In genomic region chr17:8288336-8289102, GRCh38 we compare ENCODE assay signal across 8 cellular contexts. TPM values are rescaled to one million over a fixed set of nuclear protein-coding genes. Genes with fewer than 3 reads are reported as not detected.
DNase-seq lines count a peak whose midpoint lies in the region; ATAC-seq and TF ChIP-seq lines count a peak whose summit lies in the region.

A gene with protein sequence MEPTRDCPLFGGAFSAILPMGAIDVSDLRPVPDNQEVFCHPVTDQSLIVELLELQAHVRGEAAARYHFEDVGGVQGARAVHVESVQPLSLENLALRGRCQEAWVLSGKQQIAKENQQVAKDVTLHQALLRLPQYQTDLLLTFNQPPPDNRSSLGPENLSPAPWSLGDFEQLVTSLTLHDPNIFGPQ (plus strand): TSS chr17:8288670. CDS start chr17:8288789, 119 bp downstream.

- H3K9me3 Mint-ChIP-seq in activated T-helper 17 cell treated with anti-CD3 and anti-CD28 coated beads, Interleukin-2, amount 50 U/mL, for 72 hours, result no peaks in the 10 kb centered on the region
- H3K9me3 Mint-ChIP-seq in naive thymus-derived CD8-positive, alpha-beta T cell, result no peaks in the 10 kb centered on the region
- no peaks in the 10 kb centered on the region for H3K9me3 Mint-ChIP-seq in stimulated activated naive B cell treated with anti-CD40 and anti-IgM and Interleukin-4, amounts not matched to agents 10 μg/mL and 1 μg/mL and 100 μg/mL, for 72 hours

- no peaks in the 10 kb centered on the region for H3K27me3 ChIP-seq in fibroblast of lung (ENCODE audit: control insufficient read depth, insufficient read depth, low read length)

- POLR2A ChIA-PET in naive thymus-derived CD8-positive, alpha-beta T cell (lab: Charles Lee), result interaction anchor here (0.6 to 1.9 kb wide), 14 partner anchors 40 to 373 kb away, joined by 3 to 36 read pairs (median 4); partner anchors contain the start of genes AURKB, CTC1 and PFAS

- peak within 1 kb of the TSS; percentile 89 for H3K27ac ChIP-seq in fibroblast of lung (ENCODE audit: insufficient read depth, low read length)

- H3K4me3 ChIP-seq in fibroblast of lung (replicated peaks in 1 of 4; ENCODE audit: control extremely low read depth in 1 of 4, insufficient read depth in 1 of 4, low read depth in 3 of 4, low read length in 4 of 4), result peak within 1 kb of the TSS; percentile 71 to 92 (median 79)

- no peaks in the 10 kb centered on the region for H3K9me3 ChIP-seq in fibroblast of lung (ENCODE audit: control insufficient read depth, insufficient read depth, low read depth, low read length)

- peak within 1 kb of the TSS; percentile 97 for H3K4me2 ChIP-seq in fibroblast of lung (ENCODE audit: extremely low read depth, insufficient read depth, low read length)

- H3K9ac ChIP-seq in fibroblast of lung (ENCODE audit: insufficient read depth, low read length), result peak within 1 kb of the TSS; percentile 80

- H3K79me2 ChIP-seq in fibroblast of lung (ENCODE audit: control insufficient read depth, insufficient read depth, low read length), result peaks cover 4% of the 10 kb centered on the region

- peaks cover 5% of the 10 kb centered on the region for H3K36me3 Mint-ChIP-seq in activated T-helper 17 cell treated with anti-CD3 and anti-CD28 coated beads, Interleukin-2, amount 50 U/mL, for 72 hours (ENCODE audit: low read depth)
- peaks cover 0 to 2% (median 0%) of the 10 kb centered on the region in 3 donors for H3K36me3 Mint-ChIP-seq in naive thymus-derived CD8-positive, alpha-beta T cell
- peaks cover 2 to 17% of the 10 kb centered on the region in 2 donors for H3K36me3 Mint-ChIP-seq in stimulated activated naive B cell treated with anti-CD40 and anti-IgM and Interleukin-4, amounts not matched to agents 10 μg/mL and 1 μg/mL and 100 μg/mL, for 72 hours

- peak; percentile 73 for ATAC-seq in GM21528 (IDR thresholded peaks at IDR 0.05; ENCODE audit: low FRiP score, unreplicated experiment)
- peak; percentile 95 for ATAC-seq in activated T-helper 17 cell treated with anti-CD3 and anti-CD28 coated beads, Interleukin-2, amount 50 U/mL, for 72 hours (replicated peaks)
- peak; percentile 94 to 96 for ATAC-seq in naive thymus-derived CD8-positive, alpha-beta T cell
- ATAC-seq in stimulated activated naive B cell treated with anti-CD40 and anti-IgM and Interleukin-4, amounts not matched to agents 10 μg/mL and 1 μg/mL and 100 μg/mL, for 72 hours (replicated peaks), result peak; percentile 89 to 90

- H4K20me1 ChIP-seq in fibroblast of lung (ENCODE audit: control insufficient read depth, extremely low read depth, insufficient read depth, low read length), result no peaks in the 10 kb centered on the region

- peak within 1 kb of the TSS; percentile 96 for H3K27ac Mint-ChIP-seq in activated T-helper 17 cell treated with anti-CD3 and anti-CD28 coated beads, Interleukin-2, amount 50 U/mL, for 72 hours
- H3K27ac Mint-ChIP-seq in naive thymus-derived CD8-positive, alpha-beta T cell, result peak within 1 kb of the TSS; percentile 89 to 99 (median 96)
- peak within 1 kb of the TSS; percentile 99 for H3K27ac Mint-ChIP-seq in stimulated activated naive B cell treated with anti-CD40 and anti-IgM and Interleukin-4, amounts not matched to agents 10 μg/mL and 1 μg/mL and 100 μg/mL, for 72 hours

- TF ChIP-seq CTCF in fibroblast of lung (conservative IDR thresholded peaks at IDR 0.05 in 1 of 2, IDR thresholded peaks at IDR 0.05 in 1 of 2; ENCODE audit: low read depth in 1 of 2, low read length in 2 of 2), result no peak

- H3K4me1 Mint-ChIP-seq in activated T-helper 17 cell treated with anti-CD3 and anti-CD28 coated beads, Interleukin-2, amount 50 U/mL, for 72 hours, result peaks cover 19% of the 10 kb centered on the region
- H3K4me1 Mint-ChIP-seq in naive thymus-derived CD8-positive, alpha-beta T cell, result peaks cover 15 to 58% (median 35%) of the 10 kb centered on the region in 4 donors
- H3K4me1 Mint-ChIP-seq in stimulated activated naive B cell treated with anti-CD40 and anti-IgM and Interleukin-4, amounts not matched to agents 10 μg/mL and 1 μg/mL and 100 μg/mL, for 72 hours, result peaks cover 39 to 60% of the 10 kb centered on the region in 2 donors

- DNase-seq in DMS 273 treated with DMSO at 0.1 percent for 48 hours (lab: John Stamatoyannopoulos, UW), result peak; percentile 68
- DNase-seq in KG1 (lab: John Stamatoyannopoulos, UW), result peak; percentile 19
- peak; percentile 81 for DNase-seq in RPMI7951 (ENCODE audit: low read depth)
- peak; percentile 71 to 87 for DNase-seq in fibroblast of lung (ENCODE audit: low read depth in 2 of 2)
- peak; percentile 61 to 87 (median 74) for DNase-seq in naive thymus-derived CD8-positive, alpha-beta T cell
- peak; percentile 78 for DNase-seq in stimulated activated naive B cell treated with anti-CD40 and anti-IgM and Interleukin-4, amounts not matched to agents 10 μg/mL and 1 μg/mL and 100 μg/mL, for 72 hours

- H3K4me3 Mint-ChIP-seq in activated T-helper 17 cell treated with anti-CD3 and anti-CD28 coated beads, Interleukin-2, amount 50 U/mL, for 72 hours, result peak within 1 kb of the TSS; percentile 98
- peak within 1 kb of the TSS; percentile 93 to 99 (median 96) for H3K4me3 Mint-ChIP-seq in naive thymus-derived CD8-positive, alpha-beta T cell
- H3K4me3 Mint-ChIP-seq in stimulated activated naive B cell treated with anti-CD40 and anti-IgM and Interleukin-4, amounts not matched to agents 10 μg/mL and 1 μg/mL and 100 μg/mL, for 72 hours, result peak within 1 kb of the TSS; percentile 91 to 98

- H2AFZ ChIP-seq in fibroblast of lung (ENCODE audit: low read length), result peak within 1 kb of the TSS; percentile 80

- no peaks in the 10 kb centered on the region for H3K27me3 Mint-ChIP-seq in activated T-helper 17 cell treated with anti-CD3 and anti-CD28 coated beads, Interleukin-2, amount 50 U/mL, for 72 hours
- H3K27me3 Mint-ChIP-seq in naive thymus-derived CD8-positive, alpha-beta T cell, result no peaks in the 10 kb centered on the region
- H3K27me3 Mint-ChIP-seq in stimulated activated naive B cell treated with anti-CD40 and anti-IgM and Interleukin-4, amounts not matched to agents 10 μg/mL and 1 μg/mL and 100 μg/mL, for 72 hours, result no peaks in the 10 kb centered on the region

- H3K36me3 ChIP-seq in fibroblast of lung (ENCODE audit: control insufficient read depth, insufficient read depth, low read length), result peaks cover 2% of the 10 kb centered on the region

- H3K4me1 ChIP-seq in fibroblast of lung (ENCODE audit: control insufficient read depth, extremely low read depth, insufficient read depth, low read length), result peaks cover 8% of the 10 kb centered on the region

RNA-seq across cellular contexts. Expression of the gene that starts here (rescaled TPM):
- total RNA-seq in RPMI7951 (2014; rRNA removed; shearing (Covaris generic)), result 10.7 and 14.9 TPM in 2 replicates
- 10 to 100 TPM; 44.9 to 56.0 TPM for total RNA-seq in activated T-helper 17 cell treated with anti-CD3 and anti-CD28 coated beads, Interleukin-2, amount 50 U/mL, for 72 hours
- 12.1 and 15.4 TPM in 2 replicates for total RNA-seq in fibroblast of lung
- 19.8 and 25.9 TPM in 2 replicates for polyA plus RNA-seq in fibroblast of lung
- polyA plus RNA-seq in fibroblast of lung (2012), result 26.8 and 36.7 TPM in 2 replicates
- polyA minus RNA-seq in fibroblast of lung (ENCODE audit: low replicate concordance), result 26.5 and 32.8 TPM in 2 replicates
- 10 to 100 TPM; 41.7 to 41.9 TPM for total RNA-seq in naive thymus-derived CD8-positive, alpha-beta T cell
- polyA plus RNA-seq in naive thymus-derived CD8-positive, alpha-beta T cell, result 10 to 100 TPM; 67.2 to 79.6 (median 78.7) TPM

Comparison
In these comparisons a context has a peak if more than half of its experiments do, and no peak if none do; other contexts are left out.
1. Peak in every context shown above with its lines: DNase-seq, ATAC-seq, H3K4me3 ChIP-seq and H3K27ac ChIP-seq.
2. DNase-seq: peak in every context shown above with its lines; median percentile 81 in RPMI7951; 79 in fibroblast of lung; 78 in stimulated activated naive B cell treated with anti-CD40 and anti-IgM and Interleukin-4, amounts not matched to agents 10 μg/mL and 1 μg/mL and 100 μg/mL, for 72 hours; 74 in naive thymus-derived CD8-positive, alpha-beta T cell; 68 in DMS 273 treated with DMSO at 0.1 percent for 48 hours; 19 in KG1.